In the genomic region with DNA sequence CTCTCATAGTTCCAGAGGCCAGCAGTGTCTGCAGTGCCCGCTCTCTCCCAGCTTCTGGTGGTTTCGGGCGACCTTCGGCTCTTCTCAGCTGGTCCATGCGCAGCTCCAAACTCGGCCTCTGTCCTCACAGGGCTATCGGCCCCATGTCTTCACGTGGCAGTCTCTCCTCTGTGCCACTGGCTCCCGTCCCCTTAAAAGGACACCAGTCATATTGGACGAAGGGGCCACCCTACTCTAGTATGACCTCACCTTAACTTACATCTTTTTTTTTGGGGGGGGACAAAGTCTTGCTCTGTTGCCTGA, we compare ENCODE assay signal across 18 cellular contexts. TPM values are rescaled to one million over a fixed set of nuclear protein-coding genes. Genes with fewer than 3 reads are reported as not detected.
DNase-seq lines count a peak whose midpoint lies in the region; ATAC-seq, FAIRE-seq and TF ChIP-seq lines count a peak whose summit lies in the region.
"Had no signal": no experiment of that assay in that cellular context is flagged by ENCODE, and none has a peak within 500 bp of the region (broad histone marks: within the 10 kb centered on the region; RNA-seq: fewer than 3 reads in every experiment).

No MANE protein-coding gene starts in this region.

- POLR2A ChIA-PET in HepG2 (lab: Yijun Ruan, JAX), result interaction anchor here (1.9 kb wide), 1 partner anchor 14 kb away, joined by 9 read pairs; the partner anchor contains the start of gene LTO1

- 70% methylated on average over 2 of the region's 10 CpGs for WGBS in right lobe of liver (ENCODE audit: insufficient coverage, low coverage, low lambda C conversion rate, missing lambda C conversion rate)
- 74% methylated on average over 10 of the region's 10 CpGs for WGBS in HepG2 (ENCODE audit: low lambda C conversion rate)

- intact Hi-C loops in right lobe of liver (cut with DNase I) (no loop called here), HepG2 (cut with micrococcal nuclease; ENCODE audit: unreplicated experiment) (no loop called here)

- H3K4me1 ChIP-seq in right lobe of liver (no peaks in the 10 kb centered on the region), HepG2 (ENCODE audit: insufficient read depth, low read length) (peaks cover 61% of the 10 kb centered on the region), osteoblast (ENCODE audit: insufficient read depth, low read length) (peaks cover 10% of the 10 kb centered on the region)

- H3K27ac ChIP-seq in right lobe of liver, result no peak overlapping the region
- H3K27ac ChIP-seq in HepG2 (ENCODE audit: extremely low read length, insufficient read depth, low read length), result no peak overlapping the region
- no peak overlapping the region for H3K27ac ChIP-seq in osteoblast (ENCODE audit: low read depth, low read length)
- H3K27ac ChIP-seq: C4-2B had no signal

- in situ Hi-C loops in HepG2 (cut with HindIII; ENCODE audit: extremely low pct_ligation_motif_present, low pct_unique_long_range_greater_than_20kb), result no loop called here

- H2AFZ ChIP-seq in HepG2 (ENCODE audit: low read length) (no peak overlapping the region), osteoblast (ENCODE audit: low read length) (no peak overlapping the region)

- TF ChIP-seq EP300 in HepG2 (IDR thresholded peaks at IDR 0.05; ENCODE audit: low read depth in 2 of 2, low read length in 2 of 2), result no peak
- TF ChIP-seq EP300 in HepG2 (CRISPR knock-in tag; IDR thresholded peaks at IDR 0.05; ENCODE audit: borderline replicate concordance), result no peak

- CTCF ChIA-PET in HepG2 (lab: Yijun Ruan, JAX; ENCODE audit: low intra/inter-chr PET ratio, low total read pairs), result interaction anchor here (1.7 kb wide), 1 partner anchor 9 kb away, joined by 9 read pairs; no protein-coding TSS in a partner anchor

- H3K79me2 ChIP-seq in HepG2 (ENCODE audit: insufficient read depth, low read length) (no peaks in the 10 kb centered on the region), osteoblast (ENCODE audit: insufficient read depth, low read length) (no peaks in the 10 kb centered on the region)

- no peaks in the 10 kb centered on the region for H3K27me3 Mint-ChIP-seq in chondrocyte (ENCODE audit: low read depth)
- H3K27me3 Mint-ChIP-seq: IgD-negative memory B cell had no signal

- H3K9me3 Mint-ChIP-seq in chondrocyte (ENCODE audit: low read depth), result no peaks in the 10 kb centered on the region
- H3K9me3 Mint-ChIP-seq: CD8-positive, alpha-beta T cell; IgD-negative memory B cell had no signal

- no peak for TF ChIP-seq RAD21 in HepG2 (CRISPR knock-in tag; IDR thresholded peaks at IDR 0.05)

- H3K4me3 ChIP-seq in right lobe of liver (no peak overlapping the region), HepG2 (replicated peaks in 1 of 3; ENCODE audit: insufficient read depth in 1 of 3, low read depth in 2 of 3, low read length in 3 of 3) (no peak overlapping the region), osteoblast (ENCODE audit: insufficient read depth, low read length) (no peak overlapping the region)

- BruUV-seq in HepG2 (replicated peaks; lab: Mats Ljungman, UMichigan), result no TSS peak

- no peak for TF ChIP-seq CTCF in right lobe of liver (IDR thresholded peaks at IDR 0.05)
- TF ChIP-seq CTCF in HepG2 (CRISPR knock-in tag; IDR thresholded peaks at IDR 0.05), result no peak
- no peak for TF ChIP-seq CTCF in chondrocyte (IDR thresholded peaks at IDR 0.05)
- no peak for TF ChIP-seq CTCF in osteoblast (IDR thresholded peaks at IDR 0.05; ENCODE audit: extremely low read depth, low read depth, low read length)

- peaks cover 4% of the 10 kb centered on the region for H3K36me3 Mint-ChIP-seq in chondrocyte (ENCODE audit: low read depth)

- FAIRE-seq in HepG2 (lab: Jason Lieb, UNC), result no peak
- no peak for FAIRE-seq in urothelium cell line (lab: Jason Lieb, UNC)
- FAIRE-seq: GM12892, GM19239 had no signal

- H3K36me3 ChIP-seq in right lobe of liver (no peaks in the 10 kb centered on the region), HepG2 (replicated peaks in 1 of 2; ENCODE audit: control insufficient read depth in 1 of 2, insufficient read depth in 2 of 2, low read length in 2 of 2) (peaks cover 0 to 5% of the 10 kb centered on the region in 2 experiments; a peak in 1 of 5 replicates), osteoblast (ENCODE audit: insufficient read depth, low read length) (peaks cover 9% of the 10 kb centered on the region)

- H3K27me3 ChIP-seq in right lobe of liver (no peaks in the 10 kb centered on the region), HepG2 (ENCODE audit: control insufficient read depth in 1 of 2, insufficient read depth in 2 of 2, low read length in 2 of 2) (no peaks in the 10 kb centered on the region), osteoblast (ENCODE audit: insufficient read depth, low read length) (no peaks in the 10 kb centered on the region)

- no peak overlapping the region for H3K4me2 ChIP-seq in HepG2 (ENCODE audit: low read depth, low read length)
- no peak overlapping the region for H3K4me2 ChIP-seq in osteoblast (ENCODE audit: insufficient read depth, low read length)

- TF ChIP-seq POLR2A in right lobe of liver (IDR thresholded peaks at IDR 0.05) (no peak), HepG2 (IDR thresholded peaks at IDR 0.05; ENCODE audit: insufficient read depth in 1 of 2, low read depth in 2 of 2, low read length in 2 of 2) (no peak)

- no peak for ATAC-seq in right lobe of liver
- ATAC-seq in HepG2, result no peak
- no peak for ATAC-seq in HG02798 (IDR thresholded peaks at IDR 0.05; ENCODE audit: poor library complexity, unreplicated experiment)
- ATAC-seq: CD8-positive, alpha-beta T cell had no signal

- no peak overlapping the region for H3K4me3 Mint-ChIP-seq in chondrocyte (ENCODE audit: unreplicated experiment)
- H3K4me3 Mint-ChIP-seq: CD8-positive, alpha-beta T cell; IgD-negative memory B cell had no signal

- H3K4me1 Mint-ChIP-seq in chondrocyte (ENCODE audit: low read depth), result no peaks in the 10 kb centered on the region

- H3K9ac ChIP-seq in HepG2 (ENCODE audit: insufficient read depth, low read depth, low read length), result no peak overlapping the region

- no peaks in the 10 kb centered on the region for H4K20me1 ChIP-seq in HepG2 (ENCODE audit: insufficient read depth, low read length)
- H4K20me1 ChIP-seq in osteoblast (ENCODE audit: insufficient read depth, low read length), result peaks cover 12% of the 10 kb centered on the region

- H3K9me3 ChIP-seq in right lobe of liver (no peaks in the 10 kb centered on the region), HepG2 (ENCODE audit: low read length) (no peaks in the 10 kb centered on the region), osteoblast (ENCODE audit: low read depth, low read length) (no peaks in the 10 kb centered on the region)

- DNase-seq in right lobe of liver, result peak in 2 of 3 donors; percentile 8 to 30
- DNase-seq in HepG2 (ENCODE audit: low spot score), result no peak
- DNase-seq in chondrocyte (ENCODE audit: low spot score), result peak; percentile 35
- DNase-seq in osteoblast (ENCODE audit: insufficient read length, low spot score, missing footprints), result peak; percentile 23
- no peak for DNase-seq in central memory CD4-positive, alpha-beta T cell
- no peak for DNase-seq in urothelium cell line (ENCODE audit: low spot score)
- DNase-seq: ACHN; CD8-positive, alpha-beta T cell; COR-L47; DND-41; GDM1; KG1 had no signal

- H3K27ac Mint-ChIP-seq in chondrocyte (ENCODE audit: unreplicated experiment), result no peak overlapping the region
- H3K27ac Mint-ChIP-seq: CD8-positive, alpha-beta T cell; IgD-negative memory B cell had no signal

RNA-seq across cellular contexts. Expression of gene LTO1, which starts 13.8 kb away (rescaled TPM):
- 1 to 10 TPM; 4.1 to 7.9 (median 5.6) TPM for total RNA-seq in right lobe of liver
- total RNA-seq in HepG2 (2016; rRNA removed; fragmentation: Illumina TruSeq; extraction: Trizol), result 11.3 and 15.0 TPM in 2 replicates
- total RNA-seq in HepG2 (2016; cell fraction: cytosol; rRNA removed; fragmentation: Illumina TruSeq; extraction: Trizol; ENCODE audit: low read depth), result 9.2 and 10.5 TPM in 2 replicates
- 9.0 and 17.0 TPM in 2 replicates for total RNA-seq in HepG2 (2016; cell fraction: insoluble cytoplasmic fraction; rRNA removed; fragmentation: Illumina TruSeq; extraction: Trizol)
- total RNA-seq in HepG2 (2016; cell fraction: membrane; rRNA removed; fragmentation: Illumina TruSeq; extraction: Trizol), result 11.5 and 13.4 TPM in 2 replicates
- total RNA-seq in HepG2 (2016; cell fraction: nucleus; rRNA removed; fragmentation: Illumina TruSeq; extraction: Trizol), result 17.6 and 20.5 TPM in 2 replicates
- 11.8 and 13.8 TPM in 2 replicates for polyA plus RNA-seq in HepG2 (2011; rRNA removed)
- 9.3 TPM in 2 replicates for polyA plus RNA-seq in HepG2 (2011; cell fraction: cytosol; rRNA removed)
- polyA plus RNA-seq in HepG2 (2011; cell fraction: nucleus; rRNA removed), result 32.0 and 35.0 TPM in 2 replicates
- polyA plus RNA-seq in HepG2 (2012), result 10.6 and 11.8 TPM in 2 replicates
- 5.3 and 6.8 TPM in 2 replicates for polyA plus RNA-seq in HepG2 (2016; cell fraction: cytosol; fragmentation: Illumina TruSeq; extraction: Trizol; ENCODE audit: low read depth)
- polyA plus RNA-seq in HepG2 (2016; cell fraction: insoluble cytoplasmic fraction; fragmentation: Illumina TruSeq; extraction: Trizol; ENCODE audit: low read depth), result 13.9 and 14.6 TPM in 2 replicates
- 9.0 and 9.4 TPM in 2 replicates for polyA plus RNA-seq in HepG2 (2016; cell fraction: membrane; fragmentation: Illumina TruSeq; extraction: Trizol; ENCODE audit: low read depth)
- polyA plus RNA-seq in HepG2 (2016; cell fraction: nucleus; fragmentation: Illumina TruSeq; extraction: Trizol; ENCODE audit: insufficient read depth, low read depth), result 40.5 and 43.2 TPM in 2 replicates
- polyA minus RNA-seq in HepG2 (2011; rRNA and poly(A)+ RNA removed; ENCODE audit: low replicate concordance), result 17.9 and 33.2 TPM in 2 replicates
- 4.6 TPM in 2 replicates for polyA minus RNA-seq in HepG2 (2011; cell fraction: cytosol; rRNA and poly(A)+ RNA removed)
- 22.3 and 29.4 TPM in 2 replicates for polyA minus RNA-seq in HepG2 (2011; cell fraction: nucleus; rRNA and poly(A)+ RNA removed)
- 15.5 to 21.9 TPM (median 16.2 TPM) in 3 replicates for total RNA-seq in chondrocyte
- total RNA-seq in osteoblast, result 21.8 and 24.6 TPM in 2 replicates

RNA-seq across cellular contexts. Expression of gene CCND1, which starts 20.4 kb away (rescaled TPM):
- total RNA-seq in right lobe of liver (100 to 1,000 TPM in 3 of 6 experiments, 10 to 100 TPM in 3; 67.0 to 283 (median 94.1) TPM), HepG2 (2016; rRNA removed; fragmentation: Illumina TruSeq; extraction: Trizol) (107 and 117 TPM in 2 replicates), chondrocyte (129 to 300 TPM (median 130 TPM) in 3 replicates), osteoblast (187 and 237 TPM in 2 replicates)
- 18.0 and 19.0 TPM in 2 replicates for total RNA-seq in HepG2 (2016; cell fraction: cytosol; rRNA removed; fragmentation: Illumina TruSeq; extraction: Trizol; ENCODE audit: low read depth)
- total RNA-seq in HepG2 (2016; cell fraction: insoluble cytoplasmic fraction; rRNA removed; fragmentation: Illumina TruSeq; extraction: Trizol), result 91.6 and 108 TPM in 2 replicates
- 58.9 and 60.9 TPM in 2 replicates for total RNA-seq in HepG2 (2016; cell fraction: membrane; rRNA removed; fragmentation: Illumina TruSeq; extraction: Trizol)
- 68.6 and 72.9 TPM in 2 replicates for total RNA-seq in HepG2 (2016; cell fraction: nucleus; rRNA removed; fragmentation: Illumina TruSeq; extraction: Trizol)
- 126 and 136 TPM in 2 replicates for polyA plus RNA-seq in HepG2 (2011; rRNA removed)
- 73.2 and 112 TPM in 2 replicates for polyA plus RNA-seq in HepG2 (2011; cell fraction: cytosol; rRNA removed)
- polyA plus RNA-seq in HepG2 (2011; cell fraction: nucleus; rRNA removed), result 161 and 292 TPM in 2 replicates
- 60.9 and 65.2 TPM in 2 replicates for polyA plus RNA-seq in HepG2 (2012)
- 10.4 and 11.6 TPM in 2 replicates for polyA plus RNA-seq in HepG2 (2016; cell fraction: cytosol; fragmentation: Illumina TruSeq; extraction: Trizol; ENCODE audit: low read depth)
- 75.4 and 106 TPM in 2 replicates for polyA plus RNA-seq in HepG2 (2016; cell fraction: insoluble cytoplasmic fraction; fragmentation: Illumina TruSeq; extraction: Trizol; ENCODE audit: low read depth)
- polyA plus RNA-seq in HepG2 (2016; cell fraction: membrane; fragmentation: Illumina TruSeq; extraction: Trizol; ENCODE audit: low read depth), result 24.6 and 25.9 TPM in 2 replicates
- polyA plus RNA-seq in HepG2 (2016; cell fraction: nucleus; fragmentation: Illumina TruSeq; extraction: Trizol; ENCODE audit: insufficient read depth, low read depth), result 90.1 and 100 TPM in 2 replicates
- 30.5 and 379 TPM in 2 replicates for polyA minus RNA-seq in HepG2 (2011; rRNA and poly(A)+ RNA removed; ENCODE audit: low replicate concordance)
- 191 and 225 TPM in 2 replicates for polyA minus RNA-seq in HepG2 (2011; cell fraction: cytosol; rRNA and poly(A)+ RNA removed)
- polyA minus RNA-seq in HepG2 (2011; cell fraction: nucleus; rRNA and poly(A)+ RNA removed), result 120 and 156 TPM in 2 replicates

RNA-seq across cellular contexts. Expression of gene FGF19, which starts 42.5 kb away (rescaled TPM):
- total RNA-seq in right lobe of liver (under 1 TPM in 1 of 6 experiments, not detected in 5; 0.18 TPM), HepG2 (2016; rRNA removed; fragmentation: Illumina TruSeq; extraction: Trizol) (not detected in 2 replicates), chondrocyte (not detected in 3 replicates), osteoblast (not detected in 2 replicates)
- not detected in 2 replicates for total RNA-seq in HepG2 (2016; cell fraction: cytosol; rRNA removed; fragmentation: Illumina TruSeq; extraction: Trizol; ENCODE audit: low read depth)
- 0.04 TPM in 1 of 2 replicates, not detected in the other for total RNA-seq in HepG2 (2016; cell fraction: insoluble cytoplasmic fraction; rRNA removed; fragmentation: Illumina TruSeq; extraction: Trizol)
- not detected in 2 replicates for total RNA-seq in HepG2 (2016; cell fraction: membrane; rRNA removed; fragmentation: Illumina TruSeq; extraction: Trizol)
- total RNA-seq in HepG2 (2016; cell fraction: nucleus; rRNA removed; fragmentation: Illumina TruSeq; extraction: Trizol), result not detected in 2 replicates
- polyA plus RNA-seq in HepG2 (2011; rRNA removed), result 0.07 and 0.16 TPM in 2 replicates
- polyA plus RNA-seq in HepG2 (2011; cell fraction: cytosol; rRNA removed), result 0.03 and 0.06 TPM in 2 replicates
- 0.62 and 0.74 TPM in 2 replicates for polyA plus RNA-seq in HepG2 (2011; cell fraction: nucleus; rRNA removed)
- 0.08 and 0.11 TPM in 2 replicates for polyA plus RNA-seq in HepG2 (2012)
- not detected in 2 replicates for polyA plus RNA-seq in HepG2 (2016; cell fraction: cytosol; fragmentation: Illumina TruSeq; extraction: Trizol; ENCODE audit: low read depth)
- polyA plus RNA-seq in HepG2 (2016; cell fraction: insoluble cytoplasmic fraction; fragmentation: Illumina TruSeq; extraction: Trizol; ENCODE audit: low read depth), result not detected in 2 replicates
- polyA plus RNA-seq in HepG2 (2016; cell fraction: membrane; fragmentation: Illumina TruSeq; extraction: Trizol; ENCODE audit: low read depth), result not detected in 2 replicates
- polyA plus RNA-seq in HepG2 (2016; cell fraction: nucleus; fragmentation: Illumina TruSeq; extraction: Trizol; ENCODE audit: insufficient read depth, low read depth), result 0.36 and 0.37 TPM in 2 replicates
- 0.21 TPM in 1 of 2 replicates, not detected in the other for polyA minus RNA-seq in HepG2 (2011; rRNA and poly(A)+ RNA removed; ENCODE audit: low replicate concordance)
- polyA minus RNA-seq in HepG2 (2011; cell fraction: cytosol; rRNA and poly(A)+ RNA removed), result not detected in 2 replicates
- not detected in 2 replicates for polyA minus RNA-seq in HepG2 (2011; cell fraction: nucleus; rRNA and poly(A)+ RNA removed)
- total RNA-seq: A172; CD8-positive, alpha-beta T cell had no signal
- polyA plus RNA-seq: IgD-negative memory B cell had no signal

Comparison
In these comparisons a context has a peak if more than half of its experiments do, and no peak if none do; other contexts are left out.
1. DNase-seq: peak in right lobe of liver (2 of 3), chondrocyte (single experiment) and osteoblast (single experiment); none in HepG2 (single experiment), central memory CD4-positive, alpha-beta T cell (single experiment) and urothelium cell line (single experiment).